Comparison of ENCODE assay signal across 25 cellular contexts in genomic region chr11:83456075-83456474, GRCh38.
DNase-seq lines count a peak whose midpoint lies in the region; ATAC-seq, FAIRE-seq and TF ChIP-seq lines count a peak whose summit lies in the region.
"Had no signal": no experiment of that assay in that cellular context is flagged by ENCODE, and none has a peak within 500 bp of the region (broad histone marks: within the 10 kb centered on the region; RNA-seq: fewer than 3 reads in every experiment).

No MANE protein-coding gene starts in this region.

- H3K27me3 ChIP-seq in H1 (replicated peaks in 1 of 4; ENCODE audit: control insufficient read depth in 3 of 4, extremely low read depth in 1 of 4, insufficient read depth in 3 of 4, low read length in 3 of 4): no peaks in the 10 kb centered on the region
- no peaks in the 10 kb centered on the region for H3K27me3 ChIP-seq in neural cell (ENCODE audit: insufficient read depth, low read depth, low read length)
- H3K27me3 ChIP-seq in thyroid gland: no peaks in the 10 kb centered on the region
- H3K27me3 ChIP-seq in upper lobe of right lung: no peaks in the 10 kb centered on the region
- H3K27me3 ChIP-seq: BLaER1, left lung, neutrophil had no signal

- TF ChIP-seq RAD21 in H1 (IDR thresholded peaks at IDR 0.05 in 1 of 2, conservative IDR thresholded peaks at IDR 0.05 in 1 of 2; ENCODE audit: low read depth in 2 of 2, low read length in 2 of 2) (no peak), neural cell (conservative IDR thresholded peaks at IDR 0.05) (no peak)

- no peak overlapping the region for H4K5ac ChIP-seq in H1 (ENCODE audit: insufficient read length, low read depth, low read length)

- no peak overlapping the region for H3K23ac ChIP-seq in H1 (ENCODE audit: insufficient read length)

- H2BK5ac ChIP-seq in H1 (ENCODE audit: low read depth, low read length): no peak overlapping the region

- peaks cover 0 to 2% (median 1%) of the 10 kb centered on the region in 4 experiments; a peak in 2 of 7 replicates for H3K4me1 ChIP-seq in H1 (replicated peaks in 1 of 4; ENCODE audit: control insufficient read depth in 3 of 4, insufficient read depth in 4 of 4, low read length in 3 of 4)
- no peaks in the 10 kb centered on the region for H3K4me1 ChIP-seq in thyroid gland
- H3K4me1 ChIP-seq in upper lobe of right lung: no peaks in the 10 kb centered on the region
- H3K4me1 ChIP-seq: BLaER1, left lung had no signal

- H3K9me2 ChIP-seq in neural cell (ENCODE audit: insufficient read depth, low read length): no peaks in the 10 kb centered on the region
- H3K9me2 ChIP-seq: SK-N-SH had no signal

- no peak overlapping the region for H3K9ac ChIP-seq in H1 (replicated peaks in 1 of 4; ENCODE audit: extremely low read depth in 1 of 4, low read depth in 3 of 4, low read length in 3 of 4)
- H3K9ac ChIP-seq in neural cell (ENCODE audit: low read length): peak overlapping the region; percentile 14
- H3K9ac ChIP-seq: BLaER1, SK-N-SH had no signal

- H2AK5ac ChIP-seq in H1 (ENCODE audit: low read depth, low read length): no peak overlapping the region

- no peak overlapping the region for H4K91ac ChIP-seq in H1 (replicated peaks; ENCODE audit: insufficient read length, low read length)

- WGBS in H1 (ENCODE audit: extremely low coverage in 1 of 2, insufficient coverage in 1 of 2, insufficient read length in 1 of 2, insufficient replicate concordance in 2 of 2, low coverage in 1 of 2, low lambda C conversion rate in 2 of 2, missing lambda C conversion rate in 1 of 2), 2 experiments: 80% methylated on average over 11 of the region's 11 CpGs; no CpG with 5 or more reads in 1 of the 2 experiments
- 42 to 59% methylated on average over 11 of the region's 11 CpGs for WGBS in thyroid gland, 2 donors

- 0 out of 2 replicates have a peak overlapping the region, but pooled peaks have one; percentile 21 for H2AFZ ChIP-seq in H1 (ENCODE audit: low read length)
- H2AFZ ChIP-seq in neural cell (ENCODE audit: low read depth, low read length): no peak overlapping the region

- TF ChIP-seq POLR2A in H1 (IDR thresholded peaks at IDR 0.05; ENCODE audit: control extremely low read depth in 1 of 2, low read depth in 2 of 2, low read length in 2 of 2) (no peak), thyroid gland (IDR thresholded peaks at IDR 0.05) (no peak)

- no peaks in the 10 kb centered on the region; the same call in 1 of the 2 replicates for H3K23me2 ChIP-seq in H1 (ENCODE audit: low read depth, low read length)

- no peak overlapping the region for H3K14ac ChIP-seq in H1 (ENCODE audit: insufficient read length)

- no peak for FAIRE-seq in H1 (lab: Jason Lieb, UNC)
- FAIRE-seq: A204.1, K562 had no signal

- no peaks in the 10 kb centered on the region for H3K79me1 ChIP-seq in H1 (ENCODE audit: low read depth, low read length)

- no peak overlapping the region for H3K4ac ChIP-seq in H1 (replicated peaks; ENCODE audit: insufficient read length, low read depth, low read length)

- POLR2A ChIA-PET in H1 (lab: Charles Lee; ENCODE audit: partially characterized antibody): no interaction called here

- no peak overlapping the region for H2BK120ac ChIP-seq in H1 (replicated peaks; ENCODE audit: low read depth, low read length)

- CTCF ChIA-PET in H1 (lab: Charles Lee; ENCODE audit: partially characterized antibody): interaction anchor here (0.7 to 2.0 kb wide), 3 partner anchors 10 to 163 kb away, joined by 3 to 4 read pairs (median 4); no protein-coding TSS in a partner anchor

- H3K4me2 ChIP-seq in H1 (ENCODE audit: insufficient read depth in 1 of 2, low read depth in 2 of 2, low read length in 2 of 2) (no peak overlapping the region), neural cell (ENCODE audit: low read length) (no peak overlapping the region)
- H3K4me2 ChIP-seq: BLaER1, SK-N-SH had no signal

- no peak overlapping the region for H4K8ac ChIP-seq in H1 (ENCODE audit: extremely low read depth, insufficient read depth, low read length)

- no peak overlapping the region for H2BK12ac ChIP-seq in H1 (ENCODE audit: low read depth, low read length)

- H3K18ac ChIP-seq in H1 (ENCODE audit: extremely low read depth, low read length): no peak overlapping the region

- ATAC-seq in upper lobe of right lung (no peak), HG02763 (IDR thresholded peaks at IDR 0.05; ENCODE audit: unreplicated experiment) (no peak), left colon (no peak)
- ATAC-seq: K562, left lung had no signal

- no peak overlapping the region for H2BK15ac ChIP-seq in H1 (ENCODE audit: low read length)

- no peak for TF ChIP-seq CTCF in H1 (IDR thresholded peaks at IDR 0.05; ENCODE audit: control extremely low read depth in 1 of 3, insufficient read depth in 1 of 3, low read depth in 1 of 3, low read length in 3 of 3)
- TF ChIP-seq CTCF in neural cell (IDR thresholded peaks at IDR 0.05; ENCODE audit: poor library complexity, severe bottlenecking): no peak
- no peak for TF ChIP-seq CTCF in thyroid gland (IDR thresholded peaks at IDR 0.05)
- no peak for TF ChIP-seq CTCF in upper lobe of right lung (IDR thresholded peaks at IDR 0.05)

- H3K9me3 ChIP-seq in H1 (ENCODE audit: insufficient read depth in 2 of 2, low read depth in 1 of 2, low read length in 1 of 2) (no peaks in the 10 kb centered on the region), neural cell (ENCODE audit: low read length) (no peaks in the 10 kb centered on the region), thyroid gland (no peaks in the 10 kb centered on the region), upper lobe of right lung (no peaks in the 10 kb centered on the region)
- H3K9me3 ChIP-seq: BLaER1, left lung, neutrophil, SK-N-SH had no signal

- intact Hi-C loops in thyroid gland (cut with DNase I): no loop called here
- intact Hi-C loops in upper lobe of right lung (cut with DNase I): no loop called here
- intact Hi-C loops in left colon (cut with DNase I, micrococcal nuclease): no loop called here

- H2BK20ac ChIP-seq in H1 (ENCODE audit: low read length): no peak overlapping the region

- peak; percentile 6 for DNase-seq in NCI-H82 (lab: John Stamatoyannopoulos, UW)
- DNase-seq in NCI-H82 treated with DMSO at 0.1 percent for 48 hours (lab: John Stamatoyannopoulos, UW; ENCODE audit: unreplicated experiment): no peak
- DNase-seq in H1 (ENCODE audit: low read depth in 1 of 2, low spot score in 2 of 2): peak in 1 of 2 experiments; percentile 68
- DNase-seq in thyroid gland: peak; percentile 50 to 53
- no peak for DNase-seq in upper lobe of right lung
- DNase-seq in left colon: no peak
- DNase-seq: activated CD4-positive, CD25-positive, alpha-beta regulatory T cell treated with anti-CD3 and anti-CD28 coated beads, Interleukin-2, amount 50 U/mL, for 72 hours; activated naive CD4-positive, alpha-beta T cell treated with anti-CD3 and anti-CD28 coated beads, Interleukin-2, amount 10 ng/mL, durations not matched to agents 7 days and 5 days; activated T-cell treated with anti-CD3 and anti-CD28 coated beads, Interleukin-2, amount 50 U/mL, for 24 hours; cerebellar nuclear complex; effector memory CD4-positive, alpha-beta T cell; left lung; midbrain; MM.1S; NCI-H2029; right cardiac atrium; RPMI8226; SK-N-SH; stimulated activated CD8-positive, alpha-beta memory T cell treated with anti-CD3 and anti-CD28 coated beads, Interleukin-4, amount 100 ng/mL, for 48 hours had no signal

- no peaks in the 10 kb centered on the region for H3K36me3 ChIP-seq in H1 (ENCODE audit: control insufficient read depth in 2 of 4, insufficient read depth in 4 of 4, low read length in 3 of 4)
- peaks cover 17% of the 10 kb centered on the region for H3K36me3 ChIP-seq in neural cell (ENCODE audit: insufficient read depth, low read length)
- H3K36me3 ChIP-seq in thyroid gland: no peaks in the 10 kb centered on the region
- H3K36me3 ChIP-seq in upper lobe of right lung: no peaks in the 10 kb centered on the region
- H3K36me3 ChIP-seq: BLaER1, left lung, neutrophil had no signal

- H3K79me2 ChIP-seq in H1 (ENCODE audit: control insufficient read depth in 1 of 2, insufficient read depth in 2 of 2, low read length in 2 of 2) (no peaks in the 10 kb centered on the region), neural cell (replicated peaks; ENCODE audit: insufficient read depth, low read length) (no peaks in the 10 kb centered on the region)

- no peaks in the 10 kb centered on the region for H4K20me1 ChIP-seq in H1 (replicated peaks in 1 of 2; ENCODE audit: control insufficient read depth in 1 of 2, insufficient read depth in 2 of 2, low read length in 2 of 2)
- H4K20me1 ChIP-seq in neural cell (ENCODE audit: insufficient read depth): no peaks in the 10 kb centered on the region
- H4K20me1 ChIP-seq: BLaER1 had no signal

- H3K56ac ChIP-seq in H1 (replicated peaks; ENCODE audit: insufficient read length, low read depth, low read length): no peak overlapping the region

- TF ChIP-seq EP300 in H1 (IDR thresholded peaks at IDR 0.05; ENCODE audit: borderline replicate concordance in 1 of 2, low read depth in 2 of 2, low read length in 2 of 2) (no peak), neural cell (conservative IDR thresholded peaks at IDR 0.05; ENCODE audit: poor library complexity, severe bottlenecking) (no peak)

- H3F3A ChIP-seq in neural cell (ENCODE audit: insufficient read depth, low read length, poor library complexity, severe bottlenecking): peaks cover 4% of the 10 kb centered on the region

- no peak overlapping the region for H3K27ac ChIP-seq in H1 (ENCODE audit: low read depth, low read length)
- peak overlapping the region; percentile 87 for H3K27ac ChIP-seq in neural cell (ENCODE audit: low read length)
- no peak overlapping the region for H3K27ac ChIP-seq in thyroid gland
- no peak overlapping the region for H3K27ac ChIP-seq in upper lobe of right lung
- H3K27ac ChIP-seq: BLaER1, left lung, neutrophil had no signal

- no peak overlapping the region for H3K4me3 ChIP-seq in H1 (ENCODE audit: extremely low read depth in 1 of 4, insufficient read depth in 2 of 4, low read depth in 3 of 4, low read length in 4 of 4)
- H3K4me3 ChIP-seq in neural cell (ENCODE audit: low read length): no peak overlapping the region
- no peak overlapping the region for H3K4me3 ChIP-seq in thyroid gland (replicated peaks in 1 of 3)
- H3K4me3 ChIP-seq in upper lobe of right lung: no peak overlapping the region
- H3K4me3 ChIP-seq: BLaER1, K562, left lung had no signal

TF ChIP-seq in H1, 55 proteins besides CTCF, POLR2A, EP300 and RAD21 (continues in another document):
- TF ChIP-seq NRF1 (IDR thresholded peaks at IDR 0.05; ENCODE audit: low read depth, low read length): no peak
- TF ChIP-seq BACH1 (IDR thresholded peaks at IDR 0.05; ENCODE audit: low read length): no peak

TF ChIP-seq in neural cell, 6 proteins besides CTCF, POLR2A, EP300 and RAD21:
- TF ChIP-seq TAF1 (IDR thresholded peaks at IDR 0.05; ENCODE audit: low read depth) (no peak), SMC3 (conservative IDR thresholded peaks at IDR 0.05; ENCODE audit: poor library complexity) (no peak)

Comparison
In these comparisons a context has a peak if more than half of its experiments do, and no peak if none do; other contexts are left out.
1. DNase-seq: peak in NCI-H82 (single experiment) and thyroid gland (2 of 2); none in NCI-H82 treated with DMSO at 0.1 percent for 48 hours (single experiment), upper lobe of right lung (single experiment) and left colon (0 of 2).